Comparison of ENCODE assay signal across 8 cellular contexts in genomic region chr7:78134256-78134655, GRCh38.
DNase-seq lines count a peak whose midpoint lies in the region; ATAC-seq and TF ChIP-seq lines count a peak whose summit lies in the region.

No MANE protein-coding gene starts in this region.

- H3K4me1 ChIP-seq in OCI-LY1 (ENCODE audit: insufficient read depth, low read length, severe bottlenecking) = no peaks in the 10 kb centered on the region

- H3K4me3 ChIP-seq in OCI-LY1 (ENCODE audit: low read depth, low read length, poor library complexity, severe bottlenecking) (no peak overlapping the region), fibroblast of pulmonary artery (replicated peaks; ENCODE audit: low read depth, low read length) (no peak overlapping the region)

- TF ChIP-seq CTCF in HFFc6 (IDR thresholded peaks at IDR 0.05) (peak; percentile 89), OCI-LY1 (IDR thresholded peaks at IDR 0.05; ENCODE audit: low read length) (peak; percentile 71), fibroblast of pulmonary artery (IDR thresholded peaks at IDR 0.05; ENCODE audit: low read length, missing control alignments) (peak; percentile 53)

- no peaks in the 10 kb centered on the region for H3K79me2 ChIP-seq in OCI-LY1 (ENCODE audit: insufficient read depth, low read length)

- H3K27me3 ChIP-seq in OCI-LY1 (ENCODE audit: insufficient read depth, low read length) = no peaks in the 10 kb centered on the region; the same call in 1 of the 2 replicates

- no peak overlapping the region for H3K27ac ChIP-seq in OCI-LY1 (ENCODE audit: low read depth, low read length, poor library complexity, severe bottlenecking)

- no peak overlapping the region for H2AFZ ChIP-seq in OCI-LY1 (ENCODE audit: low read length)

- no peak overlapping the region for H3K9ac ChIP-seq in OCI-LY1 (ENCODE audit: low read length)

- H3K36me3 ChIP-seq in OCI-LY1 (ENCODE audit: insufficient read depth, low read length) = no peaks in the 10 kb centered on the region

- DNase-seq in DMS114 treated with DMSO at 0.1 percent for 48 hours (lab: John Stamatoyannopoulos, UW; ENCODE audit: unreplicated experiment) (peak; percentile 6), HFFc6 (peak; percentile 96), fibroblast of pulmonary artery (ENCODE audit: low read depth) (peak; percentile 60), stromal cell of bone marrow (ENCODE audit: low read depth) (peak; percentile 57), T-helper 1 cell (no peak), NCI-H1048 (lab: John Stamatoyannopoulos, UW) (no peak)

- peak overlapping the region; percentile 56 for H3K27ac Mint-ChIP-seq in HFFc6

- H3K27me3 Mint-ChIP-seq in HFFc6 (ENCODE audit: insufficient read depth) = no peaks in the 10 kb centered on the region

- no peak overlapping the region for H3K4me3 Mint-ChIP-seq in HFFc6

- no peaks in the 10 kb centered on the region for H3K9me3 ChIP-seq in OCI-LY1 (ENCODE audit: low read length)

- H3F3A ChIP-seq in OCI-LY1 (ENCODE audit: insufficient read depth, low read length) = no peaks in the 10 kb centered on the region

- H3K36me3 Mint-ChIP-seq in HFFc6 (ENCODE audit: low read depth) = no peaks in the 10 kb centered on the region

- no peaks in the 10 kb centered on the region for H3K9me3 Mint-ChIP-seq in HFFc6

- ATAC-seq in HG02870 (IDR thresholded peaks at IDR 0.05; ENCODE audit: unreplicated experiment) = no peak

- peaks cover 41% of the 10 kb centered on the region for H3K4me1 Mint-ChIP-seq in HFFc6 (ENCODE audit: low read depth)

- no peaks in the 10 kb centered on the region for H4K20me1 ChIP-seq in OCI-LY1 (ENCODE audit: insufficient read depth, low read length)

- no peaks in the 10 kb centered on the region for H3K9me2 ChIP-seq in OCI-LY1 (ENCODE audit: low read depth, low read length)

- H3K4me2 ChIP-seq in OCI-LY1 (ENCODE audit: low read length) = no peak overlapping the region

Comparison
In these comparisons a context has a peak if more than half of its experiments do, and no peak if none do; other contexts are left out.
1. DNase-seq: peak in DMS114 treated with DMSO at 0.1 percent for 48 hours (single experiment), HFFc6 (single experiment), fibroblast of pulmonary artery (single experiment) and stromal cell of bone marrow (single experiment); none in T-helper 1 cell (0 of 5) and NCI-H1048 (single experiment).
2. Peak in every context shown above with its lines, with median percentiles within 50 percentile points of each other: CTCF ChIP-seq.